Comparison of ENCODE assay signal across 8 cellular contexts in genomic region chr3:33440578-33441321, GRCh38. TPM values are rescaled to one million over a fixed set of nuclear protein-coding genes. Genes with fewer than 3 reads are reported as not detected.
DNase-seq lines count a peak whose midpoint lies in the region; ATAC-seq lines count a peak whose summit lies in the region.

No MANE protein-coding gene starts in this region.

- peak; percentile 96 for DNase-seq in D341Med (ENCODE audit: low spot score)
- peak; percentile 95 for DNase-seq in NCI-H774 (lab: John Stamatoyannopoulos, UW)
- peak; percentile 96 for DNase-seq in activated CD8-positive, alpha-beta memory T cell treated with anti-CD3 and anti-CD28 coated beads, Interleukin-2, amount 50 U/mL, for 24 hours (ENCODE audit: extremely low read depth)
- peak; percentile 100 for DNase-seq in epithelial cell of prostate (ENCODE audit: low read depth, low spot score)
- peak; percentile 100 for DNase-seq in mucosa of gallbladder (ENCODE audit: low spot score)
- DNase-seq in stimulated activated naive CD8-positive, alpha-beta T cell treated with anti-CD3 and anti-CD28 coated beads, Interleukin-15, Interleukin-2, amounts not matched to agents 100 U/mL and 50 U/mL, for 24 hours = no peak

- ATAC-seq in GM19452 (IDR thresholded peaks at IDR 0.05; ENCODE audit: unreplicated experiment) (peak; percentile 86), HG03571 (IDR thresholded peaks at IDR 0.05; ENCODE audit: unreplicated experiment) (peak; percentile 86)
- peak; percentile 93 for ATAC-seq in stimulated activated naive CD8-positive, alpha-beta T cell treated with anti-CD3 and anti-CD28 coated beads, Interleukin-15, Interleukin-2, amounts not matched to agents 100 U/mL and 50 U/mL, for 24 hours

- peak overlapping the region; percentile 95 for H3K27ac ChIP-seq in epithelial cell of prostate

RNA-seq across cellular contexts. Expression of gene UBP1, which starts 0.5 kb away (rescaled TPM):
- 56.9 TPM for total RNA-seq in mucosa of gallbladder
